ENCODE assay signal across 28 cellular contexts in the genomic region with DNA sequence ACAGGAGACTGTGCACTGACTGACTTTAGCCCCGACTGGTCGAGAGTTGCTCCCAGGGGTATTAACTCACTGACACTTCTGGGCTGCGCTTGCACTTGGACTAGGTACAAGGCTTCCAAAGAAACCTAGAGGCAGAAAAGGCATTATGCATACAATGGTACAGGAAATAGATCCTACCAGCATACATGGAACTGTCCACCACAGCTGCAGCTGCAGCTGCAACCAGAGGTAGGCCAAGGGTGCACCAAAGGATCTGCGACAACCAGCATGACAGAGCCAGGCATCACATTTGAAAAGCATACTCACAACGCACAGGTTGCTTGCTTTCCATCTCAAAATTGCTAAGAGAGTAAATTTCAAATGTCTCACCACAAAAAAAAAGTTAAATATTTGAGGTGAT.
"Had no signal": no experiment of that assay in that cellular context is flagged by ENCODE, and none has a peak within 500 bp of the region (broad histone marks: within the 10 kb centered on the region; RNA-seq: fewer than 3 reads in every experiment).

No MANE protein-coding gene starts in this region.

- H2AFZ ChIP-seq: parathyroid adenoma had no signal

- H3K79me2 ChIP-seq: parathyroid adenoma had no signal

- H3K9me3 Mint-ChIP-seq: activated naive CD4-positive, alpha-beta T cell treated with anti-CD3 and anti-CD28 coated beads for 36 hours; activated T-helper 1 cell treated with anti-CD3 and anti-CD28 coated beads, Interleukin-12 subunit alpha, Interleukin-12 subunit beta, Interleukin-2, Interleukin-4 antibody, amounts not matched to agents 30 ng/mL and 10 ng/mL and 1 ng/mL, durations not matched to agents 14 hours and 24 hours and 36 hours; central memory CD8-positive, alpha-beta T cell; dendritic cell treated with granulocyte-macrophage colony-stimulating factor and Interleukin-4, amounts not matched to agents 40 ng/mL and 50 ng/mL, for 4 days; naive thymus-derived CD8-positive, alpha-beta T cell; neural crest cell had no signal

- ATAC-seq: activated CD4-positive, CD25-positive, alpha-beta regulatory T cell treated with anti-CD3 and anti-CD28 coated beads, Interleukin-2, amount 50 U/mL, for 24 hours; foreskin keratinocyte; left lung; lower lobe of right lung; naive thymus-derived CD8-positive, alpha-beta T cell; right cardiac atrium had no signal

- H3K4me1 ChIP-seq: esophagus muscularis mucosa, foreskin keratinocyte, left lung, lower lobe of right lung, parathyroid adenoma, spleen, suprapubic skin, tibial artery had no signal

- H3K36me3 Mint-ChIP-seq: naive thymus-derived CD8-positive, alpha-beta T cell had no signal

- H3K4me3 Mint-ChIP-seq: activated naive CD4-positive, alpha-beta T cell treated with anti-CD3 and anti-CD28 coated beads for 36 hours; activated naive CD8-positive, alpha-beta T cell treated with anti-CD3 and anti-CD28 coated beads, Interleukin-2, amount 10 ng/mL, durations not matched to agents 7 days and 5 days; activated T-helper 1 cell treated with anti-CD3 and anti-CD28 coated beads, Interleukin-12 subunit alpha, Interleukin-12 subunit beta, Interleukin-2, Interleukin-4 antibody, amounts not matched to agents 30 ng/mL and 10 ng/mL and 1 ng/mL, durations not matched to agents 14 hours and 24 hours and 36 hours; central memory CD8-positive, alpha-beta T cell; dendritic cell treated with granulocyte-macrophage colony-stimulating factor and Interleukin-4, amounts not matched to agents 40 ng/mL and 50 ng/mL, for 4 days; endodermal cell; naive thymus-derived CD8-positive, alpha-beta T cell; neural crest cell had no signal

- H3K9ac ChIP-seq: parathyroid adenoma had no signal

- H3K27ac Mint-ChIP-seq: activated naive CD4-positive, alpha-beta T cell treated with anti-CD3 and anti-CD28 coated beads for 36 hours; activated naive CD8-positive, alpha-beta T cell treated with anti-CD3 and anti-CD28 coated beads, Interleukin-2, amount 10 ng/mL, durations not matched to agents 7 days and 5 days; activated T-helper 1 cell treated with anti-CD3 and anti-CD28 coated beads, Interleukin-12 subunit alpha, Interleukin-12 subunit beta, Interleukin-2, Interleukin-4 antibody, amounts not matched to agents 30 ng/mL and 10 ng/mL and 1 ng/mL, durations not matched to agents 14 hours and 24 hours and 36 hours; dendritic cell treated with granulocyte-macrophage colony-stimulating factor and Interleukin-4, amounts not matched to agents 40 ng/mL and 50 ng/mL, for 4 days; endodermal cell; naive thymus-derived CD8-positive, alpha-beta T cell had no signal

- H3K4me1 Mint-ChIP-seq: central memory CD8-positive, alpha-beta T cell; naive thymus-derived CD8-positive, alpha-beta T cell had no signal

- H3K27me3 Mint-ChIP-seq: dendritic cell treated with granulocyte-macrophage colony-stimulating factor and Interleukin-4, amounts not matched to agents 40 ng/mL and 50 ng/mL, for 4 days had no signal

- H3K27ac ChIP-seq: esophagus muscularis mucosa, foreskin keratinocyte, left lung, lower lobe of right lung, parathyroid adenoma, spleen, suprapubic skin, tibial artery, WERI-Rb-1 had no signal

- DNase-seq: activated CD4-positive, alpha-beta T cell treated with anti-CD3 and anti-CD28 coated beads for 48 hours; activated CD4-positive, alpha-beta T cell treated with anti-CD3 and anti-CD28 coated beads, Interleukin-2, amount 50 U/mL, for 48 hours; activated CD8-positive, alpha-beta memory T cell treated with anti-CD3 and anti-CD28 coated beads for 24 hours; activated effector memory CD4-positive, alpha-beta T cell treated with anti-CD3 and anti-CD28 coated beads, Interleukin-2, amount 50 U/mL, for 16 hours; activated naive CD4-positive, alpha-beta T cell treated with anti-CD3 and anti-CD28 coated beads for 36 hours; activated naive CD8-positive, alpha-beta T cell treated with anti-CD3 and anti-CD28 coated beads, Interleukin-2, amount 10 ng/mL, durations not matched to agents 7 days and 5 days; endodermal cell; foreskin keratinocyte; kidney glomerular epithelial cell; left lung; lower lobe of right lung; mesenchymal stem cell; naive thymus-derived CD8-positive, alpha-beta T cell; occipital lobe; right cardiac atrium; spleen; stimulated activated naive CD4-positive, alpha-beta T cell; T1000; tibial artery; WERI-Rb-1 had no signal

- H3K36me3 ChIP-seq: esophagus muscularis mucosa, left lung, lower lobe of right lung, spleen, suprapubic skin, tibial artery, WERI-Rb-1 had no signal

- H3K9me3 ChIP-seq: esophagus muscularis mucosa, left lung, lower lobe of right lung, spleen, suprapubic skin, tibial artery had no signal

- H3K4me3 ChIP-seq: esophagus muscularis mucosa, left lung, lower lobe of right lung, spleen, suprapubic skin, tibial artery had no signal

- H3K27me3 ChIP-seq: esophagus muscularis mucosa, foreskin keratinocyte, spleen, suprapubic skin, tibial artery had no signal
